ENCODE assay signal across 17 cellular contexts in the genomic region with DNA sequence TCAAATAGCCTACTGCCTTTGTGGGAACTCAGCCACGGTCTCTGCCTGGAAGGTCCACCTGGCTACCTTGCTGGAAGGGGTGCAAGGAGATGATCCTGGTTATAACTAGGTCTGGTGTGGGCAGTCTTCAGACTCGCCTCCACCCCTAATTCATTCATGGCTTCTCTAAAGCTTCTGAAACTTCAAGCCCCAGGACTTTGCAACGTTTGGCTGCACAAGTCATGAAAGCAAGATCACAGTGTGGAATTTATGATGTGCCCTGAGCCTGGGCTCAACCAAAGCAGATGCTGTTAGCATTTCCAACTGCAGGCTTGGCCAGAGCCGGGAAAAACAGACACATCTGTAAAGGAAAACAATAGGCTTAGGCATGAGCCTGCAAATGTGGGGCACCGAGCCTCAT.
DNase-seq lines count a peak whose midpoint lies in the region; ATAC-seq, FAIRE-seq and TF ChIP-seq lines count a peak whose summit lies in the region.
"Had no signal": no experiment of that assay in that cellular context is flagged by ENCODE, and none has a peak within 500 bp of the region (broad histone marks: within the 10 kb centered on the region; RNA-seq: fewer than 3 reads in every experiment).

No MANE protein-coding gene starts in this region.

- CTCF ChIA-PET in OCI-LY7 (lab: Charles Lee; ENCODE audit: unreplicated experiment) = interaction anchor here (1.0 kb wide), 1 partner anchor 35 kb away, joined by 3 read pairs; no protein-coding TSS in a partner anchor

- no peak for TF ChIP-seq POLR2A in GM12891 (IDR thresholded peaks at IDR 0.05; ENCODE audit: low read depth, low read length)

- TF ChIP-seq CTCF in OCI-LY7 (conservative IDR thresholded peaks at IDR 0.05; ENCODE audit: low read length) (no peak), nephron (IDR thresholded peaks at IDR 0.05; ENCODE audit: unreplicated experiment in 3 of 3) (no peak)

- no peaks in the 10 kb centered on the region for H3K9me2 ChIP-seq in OCI-LY7 (ENCODE audit: insufficient read depth, low read length)

- peak overlapping the region; percentile 52 for H3K4me3 ChIP-seq in OCI-LY7 (ENCODE audit: low read depth, low read length, poor library complexity, severe bottlenecking)
- H3K4me3 ChIP-seq in small intestine (ENCODE audit: low read depth in 1 of 2, low read length in 2 of 2) = no peak overlapping the region
- H3K4me3 ChIP-seq: SJCRH30 had no signal

- no peaks in the 10 kb centered on the region for H3K9me3 ChIP-seq in OCI-LY7 (ENCODE audit: low read length)
- H3K9me3 ChIP-seq in small intestine (ENCODE audit: control insufficient read depth, low read depth) = no peaks in the 10 kb centered on the region
- H3K9me3 ChIP-seq: SJCRH30 had no signal

- H3K36me3 ChIP-seq in OCI-LY7 (ENCODE audit: insufficient read depth, low read length) (no peaks in the 10 kb centered on the region), small intestine (ENCODE audit: control insufficient read depth in 2 of 2, insufficient read depth in 2 of 2, low read length in 2 of 2) (no peaks in the 10 kb centered on the region)
- H3K36me3 ChIP-seq: SJCRH30 had no signal

- H3K27ac ChIP-seq in OCI-LY7 (ENCODE audit: low read depth, low read length, poor library complexity, severe bottlenecking) (peak overlapping the region; percentile 29), small intestine (ENCODE audit: low read depth in 1 of 2, low read length in 1 of 2) (no peak overlapping the region)
- H3K27ac ChIP-seq: C4-2B, RWPE1, SJCRH30 had no signal

- ATAC-seq in HG03103 (IDR thresholded peaks at IDR 0.05; ENCODE audit: low read depth, unreplicated experiment) = peak; percentile 44
- ATAC-seq in HG02884 (IDR thresholded peaks at IDR 0.05; ENCODE audit: unreplicated experiment) = no peak

- H3K27ac Mint-ChIP-seq in nephron = peak overlapping the region; percentile 25 to 80 (median 38)

- peak overlapping the region; percentile 86 for H3K4me2 ChIP-seq in OCI-LY7 (ENCODE audit: low read length)

- no peaks in the 10 kb centered on the region for H3K79me2 ChIP-seq in OCI-LY7 (ENCODE audit: insufficient read depth, low read depth, low read length)

- no peaks in the 10 kb centered on the region for H4K20me1 ChIP-seq in OCI-LY7 (ENCODE audit: insufficient read depth, low read length)

- no TSS peak for BruUV-seq in OCI-LY7 (replicated peaks; lab: Mats Ljungman, UMichigan)

- H3K27me3 Mint-ChIP-seq in nephron (ENCODE audit: low read depth) = peaks cover 7% of the 10 kb centered on the region

- H3K4me3 Mint-ChIP-seq in nephron = no peak overlapping the region

- H3K4me1 Mint-ChIP-seq in nephron = peaks cover 67% of the 10 kb centered on the region

- DNase-seq in GM12891 (ENCODE audit: insufficient read length, low spot score) = no peak
- DNase-seq in OCI-LY7 (ENCODE audit: low spot score) = peak; percentile 62
- no peak for DNase-seq in NCI-H1417 (lab: John Stamatoyannopoulos, UW)
- no peak for DNase-seq in small intestine
- no peak for DNase-seq in EL
- DNase-seq: COR-L47, H7, NCI-H1417 treated with DMSO at 0.1 percent for 48 hours, NCI-H2029, NCI-H2171 treated with DMSO at 0.1 percent for 48 hours had no signal

- WGBS in small intestine, 3 donors = 65 to 76% (median 76%) methylated on average over 5 of the region's 5 CpGs

- POLR2A ChIA-PET in OCI-LY7 (lab: Charles Lee) = interaction anchor here (1.0 to 3.0 kb wide), 6 partner anchors 9 to 68 kb away, joined by 3 to 11 read pairs (median 5); no protein-coding TSS in a partner anchor

- H2AFZ ChIP-seq in OCI-LY7 (ENCODE audit: low read length) = peak overlapping the region; percentile 81; the same call in 1 of the 2 replicates

- H3K36me3 Mint-ChIP-seq in nephron (ENCODE audit: low read depth) = no peaks in the 10 kb centered on the region

- intact Hi-C loops in OCI-LY7 (cut with micrococcal nuclease; ENCODE audit: unreplicated experiment) = no loop called here

- no peaks in the 10 kb centered on the region for H3K27me3 ChIP-seq in small intestine (ENCODE audit: control insufficient read depth in 2 of 2, insufficient read depth in 2 of 2, low read length in 2 of 2)
- H3K27me3 ChIP-seq: SJCRH30 had no signal

- FAIRE-seq in GM12891 (lab: Jason Lieb, UNC) = peak; percentile 78
- no peak for FAIRE-seq in small intestine (lab: Jason Lieb, UNC)
- FAIRE-seq: A204.1 had no signal

- peaks cover 72% of the 10 kb centered on the region for H3K4me1 ChIP-seq in OCI-LY7 (ENCODE audit: insufficient read depth, low read length, poor library complexity, severe bottlenecking)
- no peaks in the 10 kb centered on the region for H3K4me1 ChIP-seq in small intestine (ENCODE audit: control insufficient read depth in 2 of 2, insufficient read depth in 1 of 2, low read depth in 1 of 2, low read length in 1 of 2)

- no peaks in the 10 kb centered on the region for H3K9me3 Mint-ChIP-seq in nephron

TF ChIP-seq in GM12891, 5 proteins besides CTCF, POLR2A, EP300 and RAD21:
- TF ChIP-seq SPI1 (IDR thresholded peaks at IDR 0.05; ENCODE audit: low read depth, low read length) (no peak), PAX5 (IDR thresholded peaks at IDR 0.05; ENCODE audit: insufficient read depth, low read length, severe bottlenecking) (no peak), TAF1 (IDR thresholded peaks at IDR 0.05; ENCODE audit: low read depth, low read length) (no peak), POU2F2 (IDR thresholded peaks at IDR 0.05; ENCODE audit: low read depth, low read length) (no peak), POLR2AphosphoS5 (IDR thresholded peaks at IDR 0.05; ENCODE audit: low read depth, low read length) (no peak)
